ENCODE assay signal across 8 cellular contexts in the genomic region with DNA sequence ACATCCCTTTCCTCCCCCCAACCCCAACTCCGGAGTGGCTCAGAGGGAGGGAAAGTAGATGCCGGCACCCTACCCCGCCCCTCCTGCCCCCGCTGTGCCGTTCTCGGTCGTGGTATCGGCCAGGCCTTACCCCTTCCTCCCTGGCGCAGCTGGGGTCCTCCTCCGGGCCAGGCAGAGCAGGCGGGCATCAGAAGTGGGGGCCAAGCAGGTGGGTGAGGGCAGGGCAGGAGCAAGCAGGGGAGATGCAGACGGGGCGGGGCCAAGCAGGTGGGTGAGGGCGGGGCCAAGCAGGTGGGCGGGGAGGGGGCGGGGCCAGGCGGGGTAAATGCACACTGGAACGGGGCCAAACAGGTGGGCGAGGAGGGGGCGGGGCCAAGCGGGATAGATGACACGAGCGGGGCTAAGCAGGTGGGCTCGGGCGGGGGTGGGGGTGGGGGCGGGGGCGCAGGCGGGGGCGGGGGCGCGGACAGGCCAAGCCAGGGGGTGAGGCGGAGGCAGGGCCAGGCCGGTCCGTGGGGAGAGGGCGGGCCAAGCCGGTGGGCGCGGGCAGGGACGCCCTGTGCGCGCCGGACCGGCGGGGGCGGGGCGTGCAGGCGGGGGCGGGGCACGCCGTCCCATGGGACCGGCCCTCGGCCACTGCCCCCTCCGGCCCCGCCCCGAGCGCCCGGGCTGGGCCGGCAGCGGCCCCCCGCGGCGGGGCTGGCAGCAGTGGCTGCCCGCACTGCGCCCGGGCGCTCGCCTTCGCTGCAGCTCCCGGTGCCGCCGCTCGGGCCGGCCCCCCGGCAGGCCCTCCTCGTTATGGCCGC. TPM values are rescaled to one million over a fixed set of nuclear protein-coding genes. Genes with fewer than 3 reads are reported as not detected.
DNase-seq lines count a peak whose midpoint lies in the region; ATAC-seq and TF ChIP-seq lines count a peak whose summit lies in the region.

A gene with protein sequence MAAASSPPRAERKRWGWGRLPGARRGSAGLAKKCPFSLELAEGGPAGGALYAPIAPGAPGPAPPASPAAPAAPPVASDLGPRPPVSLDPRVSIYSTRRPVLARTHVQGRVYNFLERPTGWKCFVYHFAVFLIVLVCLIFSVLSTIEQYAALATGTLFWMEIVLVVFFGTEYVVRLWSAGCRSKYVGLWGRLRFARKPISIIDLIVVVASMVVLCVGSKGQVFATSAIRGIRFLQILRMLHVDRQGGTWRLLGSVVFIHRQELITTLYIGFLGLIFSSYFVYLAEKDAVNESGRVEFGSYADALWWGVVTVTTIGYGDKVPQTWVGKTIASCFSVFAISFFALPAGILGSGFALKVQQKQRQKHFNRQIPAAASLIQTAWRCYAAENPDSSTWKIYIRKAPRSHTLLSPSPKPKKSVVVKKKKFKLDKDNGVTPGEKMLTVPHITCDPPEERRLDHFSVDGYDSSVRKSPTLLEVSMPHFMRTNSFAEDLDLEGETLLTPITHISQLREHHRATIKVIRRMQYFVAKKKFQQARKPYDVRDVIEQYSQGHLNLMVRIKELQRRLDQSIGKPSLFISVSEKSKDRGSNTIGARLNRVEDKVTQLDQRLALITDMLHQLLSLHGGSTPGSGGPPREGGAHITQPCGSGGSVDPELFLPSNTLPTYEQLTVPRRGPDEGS (plus strand): TSS at position 708 of the 806 bp plus-strand sequence. CDS start 91 bp downstream, at position 799.
Gene TRPM5, minus strand, starts transcription at position 214 of the 806 bp plus-strand sequence. CDS start 21,478 bp downstream, outside the sequence.

- H3K27me3 ChIP-seq in prostate gland (replicated peaks; ENCODE audit: insufficient read depth): no peaks in the 10 kb centered on the region
- peaks cover 9% of the 10 kb centered on the region for H3K27me3 ChIP-seq in upper lobe of right lung

- H3K9me3 ChIP-seq in prostate gland: no peaks in the 10 kb centered on the region
- H3K9me3 ChIP-seq in upper lobe of right lung: no peaks in the 10 kb centered on the region

- TF ChIP-seq POLR2A in prostate gland (IDR thresholded peaks at IDR 0.05): peak; percentile 71

- H3K27ac ChIP-seq in prostate gland (no peak within 1 kb of the TSS), upper lobe of right lung (no peak within 1 kb of the TSS)

- peak; percentile 90 for ATAC-seq in upper lobe of right lung

- intact Hi-C loops in prostate gland (cut with DNase I): no loop called here
- intact Hi-C loops in upper lobe of right lung (cut with DNase I): no loop called here

- no peaks in the 10 kb centered on the region for H3K36me3 ChIP-seq in prostate gland
- H3K36me3 ChIP-seq in upper lobe of right lung: no peaks in the 10 kb centered on the region

- 2% methylated on average over 19 of the region's 76 CpGs for WGBS in prostate gland

- TF ChIP-seq CTCF in prostate gland (IDR thresholded peaks at IDR 0.05) (peak in 1 of 4 experiments; percentile 38), upper lobe of right lung (IDR thresholded peaks at IDR 0.05) (no peak)

- H3K4me3 ChIP-seq in prostate gland (peak within 1 kb of the TSS; percentile 34 to 41), upper lobe of right lung (peak within 1 kb of the TSS; percentile 57)

- DNase-seq in DMS114 treated with DMSO at 0.1 percent for 48 hours (lab: John Stamatoyannopoulos, UW; ENCODE audit: unreplicated experiment): peak; percentile 11
- DNase-seq in NCI-H345 (lab: John Stamatoyannopoulos, UW): peak; percentile 74
- peak; percentile 83 for DNase-seq in activated T-cell treated with anti-CD3 and anti-CD28 coated beads for 4 hours
- DNase-seq in germinal center (ENCODE audit: low spot score): peak; percentile 90
- peak; percentile 34 for DNase-seq in prostate gland (ENCODE audit: low spot score)
- peak; percentile 92 for DNase-seq in upper lobe of right lung
- DNase-seq in NCI-H2081 treated with DMSO at 0.1 percent for 48 hours (lab: John Stamatoyannopoulos, UW): no peak
- DNase-seq in hepatic stellate cell (ENCODE audit: low spot score): no peak

- H3K4me1 ChIP-seq in prostate gland (replicated peaks) (no peaks in the 10 kb centered on the region), upper lobe of right lung (peaks cover 29% of the 10 kb centered on the region)

RNA-seq across cellular contexts. Expression of the first gene that starts in this region (rescaled TPM):
- total RNA-seq in prostate gland (10 to 100 TPM; 10.0 to 33.8 TPM), upper lobe of right lung (52.9 TPM)

RNA-seq across cellular contexts. Expression of gene TRPM5, which starts in this region (rescaled TPM):
- total RNA-seq in prostate gland (under 1 TPM in 1 of 2 donors, not detected in 1; 0.68 TPM), upper lobe of right lung (not detected)

Comparison
In these comparisons a context has a peak if more than half of its experiments do, and no peak if none do; other contexts are left out.
1. DNase-seq: peak in DMS114 treated with DMSO at 0.1 percent for 48 hours (single experiment), NCI-H345 (single experiment), activated T-cell treated with anti-CD3 and anti-CD28 coated beads for 4 hours (single experiment), germinal center (single experiment), prostate gland (single experiment) and upper lobe of right lung (single experiment); none in NCI-H2081 treated with DMSO at 0.1 percent for 48 hours (single experiment) and hepatic stellate cell (single experiment).